Comparison of ENCODE assay signal across 26 cellular contexts in the genomic region with DNA sequence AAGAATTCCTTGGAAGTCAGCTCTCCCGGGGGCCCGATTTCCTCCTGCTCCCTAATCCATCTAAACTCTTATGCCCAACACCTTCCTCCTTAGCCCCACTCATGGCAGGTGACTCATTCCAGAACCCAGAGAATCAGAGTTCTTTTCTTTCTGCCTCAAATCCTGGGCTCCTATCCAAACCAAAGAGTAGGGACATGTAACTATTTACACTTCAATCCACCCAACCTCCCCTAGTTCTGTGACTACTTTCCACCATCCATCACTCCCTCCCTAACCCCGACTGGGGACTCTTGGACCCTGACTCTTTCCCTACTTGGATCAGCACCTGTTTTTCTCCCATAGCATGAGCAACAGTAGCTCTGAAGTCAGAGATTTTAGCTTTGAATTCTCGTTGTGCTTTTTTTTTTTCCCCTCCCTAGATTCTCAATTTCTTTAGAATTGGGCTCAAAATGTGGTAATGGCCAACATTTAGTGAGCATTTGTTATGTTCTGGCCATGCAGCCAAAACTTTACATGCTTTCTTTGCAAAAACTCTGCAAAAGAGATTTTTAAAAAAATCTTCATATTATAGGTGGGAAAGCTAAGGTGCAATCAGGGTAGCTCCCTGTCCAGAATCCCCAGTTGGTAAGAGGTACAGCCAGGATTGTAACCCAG. TPM values are rescaled to one million over a fixed set of nuclear protein-coding genes. Genes with fewer than 3 reads are reported as not detected.
A peak's percentile ranks its signal among the peaks of the same experiment; 100 is the strongest.
DNase-seq lines count a peak whose midpoint lies in the region; ATAC-seq, FAIRE-seq and TF ChIP-seq lines count a peak whose summit lies in the region.
"Had no signal": no experiment of that assay in that cellular context is flagged by ENCODE, and none has a peak within 500 bp of the region (broad histone marks: within the 10 kb centered on the region; RNA-seq: fewer than 3 reads in every experiment).

No MANE protein-coding gene starts in this region.

- POLR2A ChIA-PET in PC-3 (lab: Charles Lee; ENCODE audit: unreplicated experiment): no interaction called here

- ATAC-seq in PC-3 (peak; percentile 62), GM21515 (IDR thresholded peaks at IDR 0.05; ENCODE audit: unreplicated experiment) (no peak), GM18867 (IDR thresholded peaks at IDR 0.05; ENCODE audit: unreplicated experiment) (no peak)
- ATAC-seq: gastrocnemius medialis; naive thymus-derived CD4-positive, alpha-beta T cell had no signal

- no peak overlapping the region for H2AFZ ChIP-seq in PC-3 (ENCODE audit: low read length)
- H2AFZ ChIP-seq in hepatocyte: no peak overlapping the region

- H3F3A ChIP-seq in PC-3 (ENCODE audit: low read length, unreplicated experiment): no peaks in the 10 kb centered on the region

- no peaks in the 10 kb centered on the region for H3K9me3 ChIP-seq in PC-3 (ENCODE audit: low read length)
- no peaks in the 10 kb centered on the region for H3K9me3 ChIP-seq in hepatocyte (ENCODE audit: low read depth)
- H3K9me3 ChIP-seq in muscle layer of duodenum (ENCODE audit: control insufficient read depth in 1 of 2, low read length in 2 of 2): no peaks in the 10 kb centered on the region
- H3K9me3 ChIP-seq: gastrocnemius medialis had no signal

- intact Hi-C loops in PC-3 (cut with micrococcal nuclease): no loop called here

- H3K27ac ChIP-seq in PC-3 (ENCODE audit: low read length) (no peak overlapping the region), hepatocyte (peak overlapping the region; percentile 55), muscle layer of duodenum (ENCODE audit: low read length) (peak overlapping the region; percentile 65)
- H3K27ac ChIP-seq: coronary artery, gastrocnemius medialis, VCaP had no signal

- H3K9ac ChIP-seq in PC-3 (ENCODE audit: low read length): no peak overlapping the region

- H3K4me3 ChIP-seq in PC-3 (ENCODE audit: low read length): no peak overlapping the region
- H3K4me3 ChIP-seq in hepatocyte: no peak overlapping the region
- no peak overlapping the region for H3K4me3 ChIP-seq in muscle layer of duodenum (ENCODE audit: low read depth in 1 of 2, low read length in 2 of 2)
- H3K4me3 ChIP-seq: coronary artery, gastrocnemius medialis, smooth muscle cell had no signal

- H3K9me2 ChIP-seq in PC-3 (replicated peaks; ENCODE audit: low read length): no peaks in the 10 kb centered on the region
- no peaks in the 10 kb centered on the region for H3K9me2 ChIP-seq in hepatocyte (replicated peaks; ENCODE audit: insufficient read depth)

- H4K20me1 ChIP-seq in PC-3 (ENCODE audit: low read length) (no peaks in the 10 kb centered on the region), hepatocyte (ENCODE audit: insufficient read depth, poor library complexity, severe bottlenecking) (no peaks in the 10 kb centered on the region)

- BruUV-seq in PC-3 (replicated peaks; lab: Mats Ljungman, UMichigan): no TSS peak

- DNase-seq in ACHN (peak; percentile 61), PC-3 (peak; percentile 67), hepatocyte (ENCODE audit: low spot score) (peak; percentile 9), HTR-8/SVneo (ENCODE audit: insufficient read length, low spot score) (no peak)
- no peak for DNase-seq in activated naive CD4-positive, alpha-beta T cell treated with Interleukin-2 at 50 U/mL for 16 hours
- DNase-seq: activated CD4-positive, alpha-beta memory T cell treated with anti-CD3 and anti-CD28 coated beads, Interleukin-2, amount 10 ng/mL, durations not matched to agents 7 days and 5 days; activated naive CD4-positive, alpha-beta T cell treated with anti-CD3 and anti-CD28 coated beads, Interleukin-2, amount 50 U/mL, for 16 hours; activated T-cell treated with anti-CD3 and anti-CD28 coated beads, Interleukin-2, amount 50 U/mL, for 24 hours; gastrocnemius medialis; MV-4-11; naive thymus-derived CD4-positive, alpha-beta T cell; NCI-H526; SIG-M5; stimulated activated CD4-positive, alpha-beta T cell treated with anti-CD3 and anti-CD28 coated beads, Interleukin-4, amount 100 ng/mL, for 24 hours had no signal

- H3K27me3 ChIP-seq in PC-3 (ENCODE audit: low read length): peaks cover 3% of the 10 kb centered on the region; the same call in 1 of the 2 replicates
- no peaks in the 10 kb centered on the region for H3K27me3 ChIP-seq in hepatocyte
- no peaks in the 10 kb centered on the region for H3K27me3 ChIP-seq in muscle layer of duodenum (ENCODE audit: low read depth, low read length)
- H3K27me3 ChIP-seq: gastrocnemius medialis had no signal

- no peak for FAIRE-seq in HTR-8/SVneo (lab: Jason Lieb, UNC)
- FAIRE-seq: astrocyte, endothelial cell of umbilical vein, H54 had no signal

- in situ Hi-C loops in ACHN (cut with HindIII; ENCODE audit: low pct_ligation_motif_present, low pct_unique_long_range_greater_than_20kb, low sequenced_read_pairs): no loop called here

- no peaks in the 10 kb centered on the region for H3K4me1 ChIP-seq in PC-3 (ENCODE audit: insufficient read depth, low read length)
- no peaks in the 10 kb centered on the region for H3K4me1 ChIP-seq in hepatocyte (ENCODE audit: insufficient read depth)
- no peaks in the 10 kb centered on the region for H3K4me1 ChIP-seq in muscle layer of duodenum (ENCODE audit: control insufficient read depth in 1 of 2, insufficient read depth in 2 of 2, low read length in 2 of 2)
- H3K4me1 ChIP-seq: gastrocnemius medialis had no signal

- H3K4me2 ChIP-seq in PC-3 (ENCODE audit: low read length): no peak overlapping the region
- H3K4me2 ChIP-seq in hepatocyte: no peak overlapping the region
- H3K4me2 ChIP-seq: smooth muscle cell had no signal

- 51% methylated on average over 4 of the region's 4 CpGs for WGBS in hepatocyte (ENCODE audit: low lambda C conversion rate, missing lambda C conversion rate)

- no peaks in the 10 kb centered on the region for H3K36me3 ChIP-seq in PC-3 (ENCODE audit: low read depth, low read length)
- no peaks in the 10 kb centered on the region for H3K36me3 ChIP-seq in hepatocyte (replicated peaks; ENCODE audit: insufficient read depth, low read depth)
- H3K36me3 ChIP-seq in muscle layer of duodenum (ENCODE audit: control insufficient read depth in 1 of 2, insufficient read depth in 2 of 2, low read length in 2 of 2): no peaks in the 10 kb centered on the region
- H3K36me3 ChIP-seq: gastrocnemius medialis had no signal

- H3K79me2 ChIP-seq in PC-3 (ENCODE audit: low read length) (no peaks in the 10 kb centered on the region), hepatocyte (no peaks in the 10 kb centered on the region)

- TF ChIP-seq CTCF in PC-3 (conservative IDR thresholded peaks at IDR 0.05; ENCODE audit: low read depth, low read length) (no peak), hepatocyte (IDR thresholded peaks at IDR 0.05; ENCODE audit: poor library complexity) (no peak)

- CTCF ChIA-PET in PC-3 (lab: Charles Lee): interaction anchor here (0.7 kb wide), 1 partner anchor 213 kb away, joined by 3 read pairs; no protein-coding TSS in a partner anchor

RNA-seq across cellular contexts. Expression of a gene that starts 7.5 kb away (rescaled TPM):
- total RNA-seq in PC-3 (2014; rRNA removed) (not detected in 2 replicates), hepatocyte (14.1 and 20.8 TPM in 2 replicates)
- polyA plus RNA-seq in hepatocyte: 26.5 and 62.4 TPM in 2 replicates
- total RNA-seq: activated CD4-positive, alpha-beta memory T cell treated with anti-CD3 and anti-CD28 coated beads, Interleukin-2, amount 10 ng/mL, durations not matched to agents 7 days and 5 days; astrocyte; endothelial cell of umbilical vein; naive thymus-derived CD4-positive, alpha-beta T cell; posterior vena cava; smooth muscle cell; T-helper 1 cell treated with Interleukin-12 subunit alpha and Interleukin-12 subunit beta and Interleukin-4 antibody, amounts not matched to agents 30 ng/mL and 1 ng/mL, for 36 hours had no signal
- polyA plus RNA-seq: CD14-positive monocyte; endothelial cell of umbilical vein; naive thymus-derived CD4-positive, alpha-beta T cell; smooth muscle cell had no signal

Comparison
In these comparisons a context has a peak if more than half of its experiments do, and no peak if none do; other contexts are left out.
1. DNase-seq: peak in ACHN (single experiment), PC-3 (single experiment) and hepatocyte (single experiment); none in activated naive CD4-positive, alpha-beta T cell treated with Interleukin-2 at 50 U/mL for 16 hours (single experiment) and HTR-8/SVneo (single experiment).
2. RNA of a gene that starts 7.5 kb away (total RNA-seq): 14.1 to 20.8 TPM in hepatocyte; not detected in PC-3; every median in the first group is over 10 times any median in the second.